ENCODE assay signal across 8 cellular contexts in the genomic region with DNA sequence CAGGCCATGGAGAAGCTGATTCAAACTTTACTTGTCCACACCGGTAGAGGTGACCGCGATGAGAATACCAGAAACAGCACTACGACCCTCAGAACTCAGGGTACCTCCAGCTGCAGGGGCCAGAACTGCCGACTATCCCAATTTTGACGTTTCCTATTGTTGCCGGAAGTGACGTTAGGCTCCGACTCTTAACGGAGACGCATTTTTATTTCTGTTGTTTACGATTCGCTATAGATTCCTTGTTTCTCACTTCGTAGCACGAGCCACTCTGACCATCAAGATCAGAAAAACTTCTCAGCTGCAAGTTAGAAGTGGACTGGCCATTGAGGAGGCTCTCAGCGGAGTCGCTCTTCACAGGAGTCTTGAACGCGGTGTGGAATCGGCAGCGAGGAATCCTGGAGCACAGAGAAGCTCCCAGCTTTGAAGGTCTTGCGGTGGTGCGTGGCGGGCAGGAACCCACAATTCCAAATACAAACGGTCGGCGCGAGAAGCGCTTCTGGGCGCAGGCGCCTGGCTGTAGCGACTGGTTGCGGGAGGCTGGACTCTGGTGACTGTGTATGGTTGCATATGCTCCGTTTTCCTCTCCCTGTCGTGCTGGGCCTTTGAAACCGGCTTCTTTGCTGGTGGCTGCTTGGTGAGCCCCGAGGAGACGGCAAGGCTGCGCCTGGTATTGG. TPM values are rescaled to one million over a fixed set of nuclear protein-coding genes. Genes with fewer than 3 reads are reported as not detected.
DNase-seq lines count a peak whose midpoint lies in the region.

A gene with protein sequence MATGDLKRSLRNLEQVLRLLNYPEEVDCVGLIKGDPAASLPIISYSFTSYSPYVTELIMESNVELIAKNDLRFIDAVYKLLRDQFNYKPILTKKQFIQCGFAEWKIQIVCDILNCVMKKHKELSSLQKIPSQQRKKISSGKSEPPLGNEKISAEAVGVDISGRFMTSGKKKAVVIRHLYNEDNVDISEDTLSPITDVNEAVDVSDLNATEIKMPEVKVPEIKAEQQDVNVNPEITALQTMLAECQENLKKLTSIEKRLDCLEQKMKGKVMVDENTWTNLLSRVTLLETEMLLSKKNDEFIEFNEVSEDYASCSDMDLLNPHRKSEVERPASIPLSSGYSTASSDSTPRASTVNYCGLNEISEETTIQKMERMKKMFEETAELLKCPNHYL (plus strand): TSS at position 405 of the 674 bp plus-strand sequence. CDS start 15,211 bp downstream, outside the sequence.
A gene with protein sequence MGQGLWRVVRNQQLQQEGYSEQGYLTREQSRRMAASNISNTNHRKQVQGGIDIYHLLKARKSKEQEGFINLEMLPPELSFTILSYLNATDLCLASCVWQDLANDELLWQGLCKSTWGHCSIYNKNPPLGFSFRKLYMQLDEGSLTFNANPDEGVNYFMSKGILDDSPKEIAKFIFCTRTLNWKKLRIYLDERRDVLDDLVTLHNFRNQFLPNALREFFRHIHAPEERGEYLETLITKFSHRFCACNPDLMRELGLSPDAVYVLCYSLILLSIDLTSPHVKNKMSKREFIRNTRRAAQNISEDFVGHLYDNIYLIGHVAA (minus strand): TSS at position 161 of the 674 bp plus-strand sequence. CDS start 20,575 bp downstream, outside the sequence.

- 1% methylated on average over 36 to 39 of the region's 39 CpGs for WGBS in GM23248 (ENCODE audit: low coverage in 1 of 2, low lambda C conversion rate in 2 of 2, missing lambda C conversion rate in 2 of 2), 2 experiments

- H3K4me1 ChIP-seq in GM23248 (ENCODE audit: insufficient read depth) (peaks cover 21% of the 10 kb centered on the region), neuron (ENCODE audit: insufficient read depth, low read length) (peaks cover 18% of the 10 kb centered on the region)

- no peaks in the 10 kb centered on the region for H4K20me1 ChIP-seq in GM23248 (ENCODE audit: insufficient read depth)

- peaks cover 88% of the 10 kb centered on the region for H3K79me2 ChIP-seq in GM23248 (ENCODE audit: insufficient read depth)

- H3K27ac ChIP-seq in GM23248, result peak within 1 kb of the TSS; percentile 98

- in situ Hi-C loops in GM23248 (cut with MboI), result no loop called here

- H3K36me3 ChIP-seq in GM23248 (ENCODE audit: low read depth) (peaks cover 8% of the 10 kb centered on the region; the same call in 1 of the 2 replicates), neuron (ENCODE audit: insufficient read depth, low read length) (no peaks in the 10 kb centered on the region)

- H3K4me2 ChIP-seq in GM23248 (ENCODE audit: unreplicated experiment), result peak within 1 kb of the TSS; percentile 98

- no peaks in the 10 kb centered on the region for H3K9me2 ChIP-seq in GM23248 (ENCODE audit: insufficient read depth)

- H3K4me3 ChIP-seq in GM23248 (peak within 1 kb of the TSS; percentile 95), neuron (ENCODE audit: low read length) (peak within 1 kb of the TSS; percentile 86)

- peaks cover 6% of the 10 kb centered on the region; the same call in 1 of the 2 replicates for H3F3A ChIP-seq in GM23248 (ENCODE audit: insufficient read depth)

- peak within 1 kb of the TSS; percentile 98 for H2AFZ ChIP-seq in GM23248
- peak within 1 kb of the TSS; percentile 91 for H2AFZ ChIP-seq in neuron (ENCODE audit: low read depth, low read length)

- H3K27me3 ChIP-seq in GM23248 (replicated peaks; ENCODE audit: insufficient read depth), result no peaks in the 10 kb centered on the region
- H3K27me3 ChIP-seq in neuron (ENCODE audit: insufficient read depth, low read length), result no peaks in the 10 kb centered on the region

- H3K9me3 ChIP-seq in GM23248 (ENCODE audit: low read depth) (no peaks in the 10 kb centered on the region), neuron (ENCODE audit: low read length) (no peaks in the 10 kb centered on the region)

- peak; percentile 72 for DNase-seq in EL
- peak; percentile 90 for DNase-seq in GM23248
- peak; percentile 90 to 92 for DNase-seq in Kasumi-1 (lab: John Stamatoyannopoulos, UW)
- peak; percentile 80 for DNase-seq in SIG-M5 treated with dmso at 0.1 percent for 504 hours (lab: John Stamatoyannopoulos, UW; ENCODE audit: unreplicated experiment)
- peak; percentile 56 for DNase-seq in activated gamma-delta T cell treated with Interleukin-2 at 50 U/mL for 16 hours
- peak; percentile 88 for DNase-seq in foreskin melanocyte
- DNase-seq in stromal cell of bone marrow (ENCODE audit: low read depth), result peak; percentile 63

- peak within 1 kb of the TSS; percentile 97 for H3K9ac ChIP-seq in GM23248

RNA-seq across cellular contexts. Expression of the first gene that starts in this region (rescaled TPM):
- total RNA-seq in GM23248 (2014; rRNA removed; shearing (Covaris generic)), result 8.1 and 17.6 TPM in 2 replicates
- 6.0 and 6.1 TPM in 2 replicates for polyA plus RNA-seq in GM23248 (2016; fragmentation: Nextera tagmentation; extraction: Ambion mirVana)

RNA-seq across cellular contexts. Expression of the second gene that starts in this region (rescaled TPM):
- total RNA-seq in GM23248 (2014; rRNA removed; shearing (Covaris generic)), result 25.9 and 27.7 TPM in 2 replicates
- 23.1 and 26.7 TPM in 2 replicates for polyA plus RNA-seq in GM23248 (2016; fragmentation: Nextera tagmentation; extraction: Ambion mirVana)

Comparison
In these comparisons a context has a peak if more than half of its experiments do, and no peak if none do; other contexts are left out.
1. Peak in every context shown above with its lines: DNase-seq, H3K4me3 ChIP-seq and H3K27ac ChIP-seq.